Comparison of ENCODE assay signal across 2 cellular contexts in the genomic region with DNA sequence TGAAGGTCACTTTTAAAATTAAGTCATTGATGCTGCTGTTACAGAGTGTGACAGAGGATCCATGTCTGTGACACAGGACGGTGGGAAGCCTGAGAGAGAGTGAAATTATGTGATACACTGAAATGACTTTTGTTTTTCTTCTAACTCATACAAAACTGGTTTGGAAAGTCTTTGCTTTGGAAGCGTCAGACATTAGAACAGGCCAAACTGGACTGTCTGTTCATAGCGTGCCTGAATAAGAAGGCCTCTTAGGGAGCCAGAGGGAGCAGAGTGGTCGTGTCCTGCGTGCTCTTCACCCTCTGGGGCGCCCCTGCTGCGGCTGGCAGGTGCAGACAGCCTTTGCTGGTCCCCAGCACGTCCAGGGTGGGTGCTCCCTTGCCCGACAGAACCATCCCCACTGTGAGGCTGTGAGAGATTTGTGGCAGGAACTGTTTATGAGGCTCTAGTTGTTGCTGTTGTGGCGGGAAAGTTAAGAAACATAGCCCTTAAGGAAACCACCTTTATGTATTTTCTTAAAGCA.
TF ChIP-seq lines count a peak whose summit lies in the region.

No MANE protein-coding gene starts in this region.

TF ChIP-seq in A549, 52 proteins besides CTCF, POLR2A, EP300 and RAD21:
- peak; percentile 49; the same call in 1 of the 2 replicates for TF ChIP-seq HOXB13 (CRISPR knock-in tag; IDR thresholded peaks at IDR 0.05; ENCODE audit: low read depth)
- TF ChIP-seq FOSB (CRISPR knock-in tag; IDR thresholded peaks at IDR 0.05), result no peak
- TF ChIP-seq, protein P1, sequence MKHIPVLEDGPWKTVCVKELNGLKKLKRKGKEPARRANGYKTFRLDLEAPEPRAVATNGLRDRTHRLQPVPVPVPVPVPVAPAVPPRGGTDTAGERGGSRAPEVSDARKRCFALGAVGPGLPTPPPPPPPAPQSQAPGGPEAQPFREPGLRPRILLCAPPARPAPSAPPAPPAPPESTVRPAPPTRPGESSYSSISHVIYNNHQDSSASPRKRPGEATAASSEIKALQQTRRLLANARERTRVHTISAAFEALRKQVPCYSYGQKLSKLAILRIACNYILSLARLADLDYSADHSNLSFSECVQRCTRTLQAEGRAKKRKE (CRISPR knock-in tag; IDR thresholded peaks at IDR 0.05; ENCODE audit: low read depth), result no peak
- TF ChIP-seq RCOR1 (IDR thresholded peaks at IDR 0.05; ENCODE audit: low read depth, low read length), result no peak
- TF ChIP-seq CBX8 (IDR thresholded peaks at IDR 0.05), result no peak
- no peak for TF ChIP-seq ESRRA (IDR thresholded peaks at IDR 0.05; ENCODE audit: borderline replicate concordance, low read length)

TF ChIP-seq in endothelial cell of umbilical vein, 7 proteins besides CTCF, POLR2A, EP300 and RAD21:
- TF ChIP-seq POLR2AphosphoS5 (IDR thresholded peaks at IDR 0.05; ENCODE audit: insufficient read depth, low read depth, low read length) (no peak), JUN (IDR thresholded peaks at IDR 0.05; ENCODE audit: borderline replicate concordance, insufficient read depth, insufficient read length, low read depth) (no peak), FOS (IDR thresholded peaks at IDR 0.05; ENCODE audit: borderline replicate concordance, insufficient read depth, low read length) (no peak), GATA2 (IDR thresholded peaks at IDR 0.05; ENCODE audit: insufficient read depth, insufficient read length, low read depth, low read length) (no peak), MAX (IDR thresholded peaks at IDR 0.05; ENCODE audit: insufficient read depth, insufficient read length) (no peak), MYC (IDR thresholded peaks at IDR 0.05; ENCODE audit: low read depth, low read length) (no peak), EZH2 (IDR thresholded peaks at IDR 0.05; ENCODE audit: borderline replicate concordance, low read depth, low read length, severe bottlenecking) (no peak)
